Comparison of ENCODE assay signal across 9 cellular contexts in the genomic region with DNA sequence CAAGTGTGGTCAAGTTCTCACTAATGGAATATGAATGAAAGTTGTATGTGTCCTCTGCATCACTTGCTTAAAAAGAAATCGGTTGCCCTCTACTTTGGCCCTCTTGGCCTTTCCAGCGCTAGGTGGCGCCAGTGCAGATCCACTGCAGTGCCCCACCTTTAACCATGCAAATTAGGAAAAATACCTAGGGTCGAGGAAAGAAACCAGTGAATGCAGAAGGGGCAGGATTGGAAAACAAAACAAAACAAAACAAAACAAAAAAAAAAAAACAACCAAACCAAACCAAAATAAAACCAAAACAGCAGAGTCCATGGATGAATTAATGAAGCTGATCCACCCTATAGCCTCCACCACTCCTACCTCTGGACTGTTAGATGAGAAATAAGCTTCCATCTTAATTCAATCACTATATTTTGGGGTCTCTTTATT. TPM values are rescaled to one million over a fixed set of nuclear protein-coding genes. Genes with fewer than 3 reads are reported as not detected.
DNase-seq lines count a peak whose midpoint lies in the region; ATAC-seq and TF ChIP-seq lines count a peak whose summit lies in the region.
"Had no signal": no experiment of that assay in that cellular context is flagged by ENCODE, and none has a peak within 500 bp of the region (broad histone marks: within the 10 kb centered on the region; RNA-seq: fewer than 3 reads in every experiment).

No MANE protein-coding gene starts in this region.

- no peak for ATAC-seq in GM21360 (IDR thresholded peaks at IDR 0.05; ENCODE audit: unreplicated experiment)

- DNase-seq in NCI-H446 (lab: John Stamatoyannopoulos, UW), result peak; percentile 36 to 74
- no peak for DNase-seq in NCI-H446 treated with DMSO at 0.1 percent for 48 hours (lab: John Stamatoyannopoulos, UW)
- peak; percentile 69 for DNase-seq in NCI-H2171 (lab: John Stamatoyannopoulos, UW)
- peak; percentile 68 to 76 for DNase-seq in activated CD4-positive, alpha-beta T cell treated with anti-CD3 and anti-CD28 coated beads for 24 hours (ENCODE audit: low read depth in 2 of 2)
- DNase-seq in choroid plexus epithelial cell (ENCODE audit: low read depth), result peak; percentile 80
- DNase-seq in lung microvascular endothelial cell (ENCODE audit: low read depth in 2 of 2), result peak; percentile 70 to 80
- peak; percentile 44 to 58 for DNase-seq in stimulated activated CD8-positive, alpha-beta memory T cell treated with anti-CD3 and anti-CD28 coated beads, Interleukin-15, amount 100 ng/mL, for 4 hours (ENCODE audit: low read depth in 2 of 2)

- TF ChIP-seq CTCF in choroid plexus epithelial cell (conservative IDR thresholded peaks at IDR 0.05; ENCODE audit: low read depth, low read length), result peak; percentile 96

- no peak overlapping the region for H3K4me3 ChIP-seq in choroid plexus epithelial cell (ENCODE audit: low read depth, low read length)
- H3K4me3 ChIP-seq: BLaER1 treated with 17β-estradiol and CSF1 and Interleukin-3, amounts not matched to agents 10 nM and 100 nM had no signal

RNA-seq across cellular contexts. Expression of gene NEMF, which starts 12.9 kb away (rescaled TPM):
- 38.8 and 54.6 TPM in 2 replicates for total RNA-seq in lung microvascular endothelial cell

RNA-seq across cellular contexts. Expression of gene ARF6, which starts 27.4 kb away (rescaled TPM):
- total RNA-seq in lung microvascular endothelial cell, result 40.3 and 55.8 TPM in 2 replicates
